In the genomic region with DNA sequence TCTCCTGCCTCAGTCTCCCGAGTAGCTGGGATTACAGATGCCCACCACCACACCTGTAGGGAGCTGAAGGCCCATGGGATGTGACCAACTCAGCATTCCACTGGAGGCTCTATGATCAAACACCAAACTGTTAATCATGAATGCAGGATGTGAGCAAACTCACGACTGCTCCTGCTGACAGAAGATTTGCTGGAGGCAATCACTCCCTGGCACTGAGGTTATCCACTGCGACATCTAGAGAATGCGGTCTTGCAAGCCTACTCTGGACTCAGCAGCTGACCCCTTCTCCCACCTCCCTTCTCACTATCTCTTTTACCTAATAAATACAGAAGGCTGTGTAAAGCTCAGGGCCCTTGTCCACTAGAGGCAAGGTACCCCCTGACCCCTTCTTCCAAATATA, we compare ENCODE assay signal across 27 cellular contexts. TPM values are rescaled to one million over a fixed set of nuclear protein-coding genes. Genes with fewer than 3 reads are reported as not detected.
"Had no signal": no experiment of that assay in that cellular context is flagged by ENCODE, and none has a peak within 500 bp of the region (broad histone marks: within the 10 kb centered on the region; RNA-seq: fewer than 3 reads in every experiment).

No MANE protein-coding gene starts in this region.

- H3K27ac ChIP-seq: dorsolateral prefrontal cortex, epithelial cell of prostate, esophagus muscularis mucosa, gastrocnemius medialis, neutrophil, psoas muscle, spleen, stomach, thoracic aorta, transverse colon, uterus had no signal

- ATAC-seq: gastrocnemius medialis; left colon; left ventricle myocardium superior; naive thymus-derived CD4-positive, alpha-beta T cell; psoas muscle; sciatic nerve; stimulated activated naive B cell treated with anti-CD40 and anti-IgM and Interleukin-4, amounts not matched to agents 10 μg/mL and 1 μg/mL and 100 μg/mL, for 72 hours had no signal

- H3K27me3 ChIP-seq: dorsolateral prefrontal cortex, esophagus muscularis mucosa, gastrocnemius medialis, neutrophil, spleen, stomach, transverse colon, uterus had no signal

- H3K36me3 ChIP-seq: esophagus muscularis mucosa, gastrocnemius medialis, neutrophil, spleen, stomach, thoracic aorta, transverse colon, uterus had no signal

- H3K4me1 ChIP-seq: gastrocnemius medialis, psoas muscle, uterus had no signal

- H3K4me3 ChIP-seq: dorsolateral prefrontal cortex, esophagus muscularis mucosa, gastrocnemius medialis, lung, psoas muscle, spleen, stomach, thoracic aorta, transverse colon, uterus had no signal

- DNase-seq: cortex of kidney; dorsolateral prefrontal cortex; effector CD8-positive, alpha-beta T cell; gastrocnemius medialis; left colon; left ventricle myocardium superior; mesenchymal stem cell; naive thymus-derived CD4-positive, alpha-beta T cell; psoas muscle; retina; spleen; stimulated activated CD4-positive, alpha-beta T cell treated with anti-CD3 and anti-CD28 coated beads, Interleukin-15, amount 100 ng/mL, for 24 hours; stimulated activated CD4-positive, alpha-beta T cell treated with anti-CD3 and anti-CD28 coated beads, Interleukin-1b, Interleukin-23, amount 100 ng/mL, for 48 hours; stimulated activated CD4-positive, alpha-beta T cell treated with anti-CD3 and anti-CD28 coated beads, Interleukin-4, amount 100 ng/mL, for 4 hours; stimulated activated naive B cell treated with anti-CD40 and anti-IgM and Interleukin-4, amounts not matched to agents 10 μg/mL and 1 μg/mL and 100 μg/mL, for 72 hours; stomach; substantia nigra; transverse colon; uterus had no signal

- FAIRE-seq: endometrium, keratinocyte had no signal

RNA-seq across cellular contexts. Expression of a gene that starts 4.9 kb away (rescaled TPM):
- polyA plus RNA-seq: naive thymus-derived CD4-positive, alpha-beta T cell had no signal
